Comparison of ENCODE assay signal across 1 cellular context in the genomic region with DNA sequence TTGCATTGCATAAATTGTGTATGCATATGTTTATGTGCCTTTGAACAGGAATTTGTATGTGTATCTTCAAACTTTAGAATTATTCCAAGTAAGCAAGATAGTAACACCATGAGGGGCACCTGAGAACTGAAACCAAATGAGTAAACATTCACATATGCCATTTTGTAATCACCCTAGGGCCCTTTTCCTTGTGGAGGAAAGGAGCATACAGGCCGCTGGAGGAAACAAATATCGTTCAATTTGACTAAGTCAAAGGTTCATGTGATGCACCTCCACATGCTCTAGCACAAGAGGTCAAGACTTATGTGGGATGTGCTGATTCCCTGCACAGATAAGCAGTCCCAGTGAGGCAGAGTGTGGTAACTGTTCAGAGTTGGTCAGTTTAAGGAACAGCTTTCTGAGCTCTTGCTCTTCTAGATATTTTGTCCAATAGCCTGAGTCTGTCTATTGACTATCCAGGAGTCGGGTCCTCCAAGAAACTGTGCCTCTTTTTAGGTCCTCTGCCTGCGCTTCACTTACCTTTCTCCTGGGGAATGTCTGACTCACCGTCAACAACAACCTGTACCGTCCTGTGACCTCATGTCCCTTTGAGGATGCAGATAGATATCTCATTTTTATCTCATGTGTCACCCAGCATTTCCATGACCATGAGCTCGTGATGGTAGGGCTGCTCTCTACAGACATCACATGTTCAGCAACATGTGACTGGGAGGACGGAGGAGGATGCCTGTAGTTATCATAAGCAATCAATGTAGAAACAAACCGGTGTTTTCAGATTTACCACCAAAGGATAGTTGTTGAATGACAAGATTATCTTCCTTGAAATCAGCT.
TF ChIP-seq lines count a peak whose summit lies in the region.

No MANE protein-coding gene starts in this region.

TF ChIP-seq in HepG2, 621 proteins besides CTCF, POLR2A, EP300 and RAD21 (continued from another document and continues in another):
- TF ChIP-seq, protein P1, sequence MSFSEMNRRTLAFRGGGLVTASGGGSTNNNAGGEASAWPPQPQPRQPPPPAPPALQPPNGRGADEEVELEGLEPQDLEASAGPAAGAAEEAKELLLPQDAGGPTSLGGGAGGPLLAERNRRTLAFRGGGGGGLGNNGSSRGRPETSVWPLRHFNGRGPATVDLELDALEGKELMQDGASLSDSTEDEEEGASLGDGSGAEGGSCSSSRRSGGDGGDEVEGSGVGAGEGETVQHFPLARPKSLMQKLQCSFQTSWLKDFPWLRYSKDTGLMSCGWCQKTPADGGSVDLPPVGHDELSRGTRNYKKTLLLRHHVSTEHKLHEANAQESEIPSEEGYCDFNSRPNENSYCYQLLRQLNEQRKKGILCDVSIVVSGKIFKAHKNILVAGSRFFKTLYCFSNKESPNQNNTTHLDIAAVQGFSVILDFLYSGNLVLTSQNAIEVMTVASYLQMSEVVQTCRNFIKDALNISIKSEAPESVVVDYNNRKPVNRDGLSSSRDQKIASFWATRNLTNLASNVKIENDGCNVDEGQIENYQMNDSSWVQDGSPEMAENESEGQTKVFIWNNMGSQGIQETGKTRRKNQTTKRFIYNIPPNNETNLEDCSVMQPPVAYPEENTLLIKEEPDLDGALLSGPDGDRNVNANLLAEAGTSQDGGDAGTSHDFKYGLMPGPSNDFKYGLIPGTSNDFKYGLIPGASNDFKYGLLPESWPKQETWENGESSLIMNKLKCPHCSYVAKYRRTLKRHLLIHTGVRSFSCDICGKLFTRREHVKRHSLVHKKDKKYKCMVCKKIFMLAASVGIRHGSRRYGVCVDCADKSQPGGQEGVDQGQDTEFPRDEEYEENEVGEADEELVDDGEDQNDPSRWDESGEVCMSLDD (CRISPR knock-in tag; IDR thresholded peaks at IDR 0.05; ENCODE audit: borderline replicate concordance) = no peak
- TF ChIP-seq PAF1 (CRISPR knock-in tag; IDR thresholded peaks at IDR 0.05) (no peak), ZNF260 (CRISPR knock-in tag; IDR thresholded peaks at IDR 0.05; ENCODE audit: borderline replicate concordance, low read depth) (no peak), HDAC2 (CRISPR knock-in tag; IDR thresholded peaks at IDR 0.05) (no peak), ZMAT3 (CRISPR knock-in tag; conservative IDR thresholded peaks at IDR 0.05) (no peak), ZNF17 (CRISPR knock-in tag; IDR thresholded peaks at IDR 0.05) (no peak), ZNF256 (CRISPR knock-in tag; conservative IDR thresholded peaks at IDR 0.05) (no peak), ZNF501 (CRISPR knock-in tag; IDR thresholded peaks at IDR 0.05) (no peak), RAD51 (IDR thresholded peaks at IDR 0.05; ENCODE audit: borderline replicate concordance) (peak; percentile 56; the same call in 1 of the 2 replicates), MAFK (conservative IDR thresholded peaks at IDR 0.05 in 1 of 2, IDR thresholded peaks at IDR 0.05 in 1 of 2; ENCODE audit: low read length in 2 of 2) (no peak), ZNF713 (CRISPR knock-in tag; IDR thresholded peaks at IDR 0.05) (no peak), NR1H2 (CRISPR knock-in tag; IDR thresholded peaks at IDR 0.05; ENCODE audit: borderline replicate concordance, low read depth) (no peak), MEIS2 (CRISPR knock-in tag; IDR thresholded peaks at IDR 0.05) (no peak), ARID2 (CRISPR knock-in tag; IDR thresholded peaks at IDR 0.05; ENCODE audit: borderline replicate concordance) (no peak), TCF7 (IDR thresholded peaks at IDR 0.05; ENCODE audit: low read depth) (no peak), MEIS1 (CRISPR knock-in tag; IDR thresholded peaks at IDR 0.05; ENCODE audit: borderline replicate concordance) (no peak), XRCC5 (optimal IDR thresholded peaks at IDR 0.05; ENCODE audit: low read length) (no peak), TEAD3 (CRISPR knock-in tag; optimal IDR thresholded peaks at IDR 0.05; ENCODE audit: borderline replicate concordance) (peak; percentile 53), ATM (IDR thresholded peaks at IDR 0.05; ENCODE audit: borderline replicate concordance) (no peak), ZNF781 (CRISPR knock-in tag; IDR thresholded peaks at IDR 0.05; ENCODE audit: borderline replicate concordance, not compliant biosample characterization) (no peak), BHLHE40 (IDR thresholded peaks at IDR 0.05; ENCODE audit: low read length) (0 out of 2 replicates have a peak, but pooled peaks have one; percentile 37)
- TF ChIP-seq, protein P2, sequence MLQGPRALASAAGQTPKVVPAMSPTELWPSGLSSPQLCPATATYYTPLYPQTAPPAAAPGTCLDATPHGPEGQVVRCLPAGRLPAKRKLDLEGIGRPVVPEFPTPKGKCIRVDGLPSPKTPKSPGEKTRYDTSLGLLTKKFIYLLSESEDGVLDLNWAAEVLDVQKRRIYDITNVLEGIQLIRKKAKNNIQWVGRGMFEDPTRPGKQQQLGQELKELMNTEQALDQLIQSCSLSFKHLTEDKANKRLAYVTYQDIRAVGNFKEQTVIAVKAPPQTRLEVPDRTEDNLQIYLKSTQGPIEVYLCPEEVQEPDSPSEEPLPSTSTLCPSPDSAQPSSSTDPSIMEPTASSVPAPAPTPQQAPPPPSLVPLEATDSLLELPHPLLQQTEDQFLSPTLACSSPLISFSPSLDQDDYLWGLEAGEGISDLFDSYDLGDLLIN (CRISPR knock-in tag; IDR thresholded peaks at IDR 0.05; ENCODE audit: borderline replicate concordance) = no peak
- TF ChIP-seq, protein P3, sequence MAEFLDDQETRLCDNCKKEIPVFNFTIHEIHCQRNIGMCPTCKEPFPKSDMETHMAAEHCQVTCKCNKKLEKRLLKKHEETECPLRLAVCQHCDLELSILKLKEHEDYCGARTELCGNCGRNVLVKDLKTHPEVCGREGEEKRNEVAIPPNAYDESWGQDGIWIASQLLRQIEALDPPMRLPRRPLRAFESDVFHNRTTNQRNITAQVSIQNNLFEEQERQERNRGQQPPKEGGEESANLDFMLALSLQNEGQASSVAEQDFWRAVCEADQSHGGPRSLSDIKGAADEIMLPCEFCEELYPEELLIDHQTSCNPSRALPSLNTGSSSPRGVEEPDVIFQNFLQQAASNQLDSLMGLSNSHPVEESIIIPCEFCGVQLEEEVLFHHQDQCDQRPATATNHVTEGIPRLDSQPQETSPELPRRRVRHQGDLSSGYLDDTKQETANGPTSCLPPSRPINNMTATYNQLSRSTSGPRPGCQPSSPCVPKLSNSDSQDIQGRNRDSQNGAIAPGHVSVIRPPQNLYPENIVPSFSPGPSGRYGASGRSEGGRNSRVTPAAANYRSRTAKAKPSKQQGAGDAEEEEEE (CRISPR knock-in tag; IDR thresholded peaks at IDR 0.05; ENCODE audit: borderline replicate concordance) = no peak
- TF ChIP-seq, protein P4, sequence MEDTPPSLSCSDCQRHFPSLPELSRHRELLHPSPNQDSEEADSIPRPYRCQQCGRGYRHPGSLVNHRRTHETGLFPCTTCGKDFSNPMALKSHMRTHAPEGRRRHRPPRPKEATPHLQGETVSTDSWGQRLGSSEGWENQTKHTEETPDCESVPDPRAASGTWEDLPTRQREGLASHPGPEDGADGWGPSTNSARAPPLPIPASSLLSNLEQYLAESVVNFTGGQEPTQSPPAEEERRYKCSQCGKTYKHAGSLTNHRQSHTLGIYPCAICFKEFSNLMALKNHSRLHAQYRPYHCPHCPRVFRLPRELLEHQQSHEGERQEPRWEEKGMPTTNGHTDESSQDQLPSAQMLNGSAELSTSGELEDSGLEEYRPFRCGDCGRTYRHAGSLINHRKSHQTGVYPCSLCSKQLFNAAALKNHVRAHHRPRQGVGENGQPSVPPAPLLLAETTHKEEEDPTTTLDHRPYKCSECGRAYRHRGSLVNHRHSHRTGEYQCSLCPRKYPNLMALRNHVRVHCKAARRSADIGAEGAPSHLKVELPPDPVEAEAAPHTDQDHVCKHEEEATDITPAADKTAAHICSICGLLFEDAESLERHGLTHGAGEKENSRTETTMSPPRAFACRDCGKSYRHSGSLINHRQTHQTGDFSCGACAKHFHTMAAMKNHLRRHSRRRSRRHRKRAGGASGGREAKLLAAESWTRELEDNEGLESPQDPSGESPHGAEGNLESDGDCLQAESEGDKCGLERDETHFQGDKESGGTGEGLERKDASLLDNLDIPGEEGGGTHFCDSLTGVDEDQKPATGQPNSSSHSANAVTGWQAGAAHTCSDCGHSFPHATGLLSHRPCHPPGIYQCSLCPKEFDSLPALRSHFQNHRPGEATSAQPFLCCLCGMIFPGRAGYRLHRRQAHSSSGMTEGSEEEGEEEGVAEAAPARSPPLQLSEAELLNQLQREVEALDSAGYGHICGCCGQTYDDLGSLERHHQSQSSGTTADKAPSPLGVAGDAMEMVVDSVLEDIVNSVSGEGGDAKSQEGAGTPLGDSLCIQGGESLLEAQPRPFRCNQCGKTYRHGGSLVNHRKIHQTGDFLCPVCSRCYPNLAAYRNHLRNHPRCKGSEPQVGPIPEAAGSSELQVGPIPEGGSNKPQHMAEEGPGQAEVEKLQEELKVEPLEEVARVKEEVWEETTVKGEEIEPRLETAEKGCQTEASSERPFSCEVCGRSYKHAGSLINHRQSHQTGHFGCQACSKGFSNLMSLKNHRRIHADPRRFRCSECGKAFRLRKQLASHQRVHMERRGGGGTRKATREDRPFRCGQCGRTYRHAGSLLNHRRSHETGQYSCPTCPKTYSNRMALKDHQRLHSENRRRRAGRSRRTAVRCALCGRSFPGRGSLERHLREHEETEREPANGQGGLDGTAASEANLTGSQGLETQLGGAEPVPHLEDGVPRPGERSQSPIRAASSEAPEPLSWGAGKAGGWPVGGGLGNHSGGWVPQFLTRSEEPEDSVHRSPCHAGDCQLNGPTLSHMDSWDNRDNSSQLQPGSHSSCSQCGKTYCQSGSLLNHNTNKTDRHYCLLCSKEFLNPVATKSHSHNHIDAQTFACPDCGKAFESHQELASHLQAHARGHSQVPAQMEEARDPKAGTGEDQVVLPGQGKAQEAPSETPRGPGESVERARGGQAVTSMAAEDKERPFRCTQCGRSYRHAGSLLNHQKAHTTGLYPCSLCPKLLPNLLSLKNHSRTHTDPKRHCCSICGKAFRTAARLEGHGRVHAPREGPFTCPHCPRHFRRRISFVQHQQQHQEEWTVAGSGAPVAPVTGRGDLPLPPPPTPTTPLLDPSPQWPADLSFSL (CRISPR knock-in tag; IDR thresholded peaks at IDR 0.05) = no peak
- TF ChIP-seq, protein P5, sequence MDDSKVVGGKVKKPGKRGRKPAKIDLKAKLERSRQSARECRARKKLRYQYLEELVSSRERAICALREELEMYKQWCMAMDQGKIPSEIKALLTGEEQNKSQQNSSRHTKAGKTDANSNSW (CRISPR knock-in tag; IDR thresholded peaks at IDR 0.05; ENCODE audit: borderline replicate concordance) = no peak
- TF ChIP-seq, protein P6, sequence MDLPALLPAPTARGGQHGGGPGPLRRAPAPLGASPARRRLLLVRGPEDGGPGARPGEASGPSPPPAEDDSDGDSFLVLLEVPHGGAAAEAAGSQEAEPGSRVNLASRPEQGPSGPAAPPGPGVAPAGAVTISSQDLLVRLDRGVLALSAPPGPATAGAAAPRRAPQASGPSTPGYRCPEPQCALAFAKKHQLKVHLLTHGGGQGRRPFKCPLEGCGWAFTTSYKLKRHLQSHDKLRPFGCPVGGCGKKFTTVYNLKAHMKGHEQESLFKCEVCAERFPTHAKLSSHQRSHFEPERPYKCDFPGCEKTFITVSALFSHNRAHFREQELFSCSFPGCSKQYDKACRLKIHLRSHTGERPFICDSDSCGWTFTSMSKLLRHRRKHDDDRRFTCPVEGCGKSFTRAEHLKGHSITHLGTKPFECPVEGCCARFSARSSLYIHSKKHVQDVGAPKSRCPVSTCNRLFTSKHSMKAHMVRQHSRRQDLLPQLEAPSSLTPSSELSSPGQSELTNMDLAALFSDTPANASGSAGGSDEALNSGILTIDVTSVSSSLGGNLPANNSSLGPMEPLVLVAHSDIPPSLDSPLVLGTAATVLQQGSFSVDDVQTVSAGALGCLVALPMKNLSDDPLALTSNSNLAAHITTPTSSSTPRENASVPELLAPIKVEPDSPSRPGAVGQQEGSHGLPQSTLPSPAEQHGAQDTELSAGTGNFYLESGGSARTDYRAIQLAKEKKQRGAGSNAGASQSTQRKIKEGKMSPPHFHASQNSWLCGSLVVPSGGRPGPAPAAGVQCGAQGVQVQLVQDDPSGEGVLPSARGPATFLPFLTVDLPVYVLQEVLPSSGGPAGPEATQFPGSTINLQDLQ (CRISPR knock-in tag; IDR thresholded peaks at IDR 0.05) = no peak
- TF ChIP-seq, protein P7, sequence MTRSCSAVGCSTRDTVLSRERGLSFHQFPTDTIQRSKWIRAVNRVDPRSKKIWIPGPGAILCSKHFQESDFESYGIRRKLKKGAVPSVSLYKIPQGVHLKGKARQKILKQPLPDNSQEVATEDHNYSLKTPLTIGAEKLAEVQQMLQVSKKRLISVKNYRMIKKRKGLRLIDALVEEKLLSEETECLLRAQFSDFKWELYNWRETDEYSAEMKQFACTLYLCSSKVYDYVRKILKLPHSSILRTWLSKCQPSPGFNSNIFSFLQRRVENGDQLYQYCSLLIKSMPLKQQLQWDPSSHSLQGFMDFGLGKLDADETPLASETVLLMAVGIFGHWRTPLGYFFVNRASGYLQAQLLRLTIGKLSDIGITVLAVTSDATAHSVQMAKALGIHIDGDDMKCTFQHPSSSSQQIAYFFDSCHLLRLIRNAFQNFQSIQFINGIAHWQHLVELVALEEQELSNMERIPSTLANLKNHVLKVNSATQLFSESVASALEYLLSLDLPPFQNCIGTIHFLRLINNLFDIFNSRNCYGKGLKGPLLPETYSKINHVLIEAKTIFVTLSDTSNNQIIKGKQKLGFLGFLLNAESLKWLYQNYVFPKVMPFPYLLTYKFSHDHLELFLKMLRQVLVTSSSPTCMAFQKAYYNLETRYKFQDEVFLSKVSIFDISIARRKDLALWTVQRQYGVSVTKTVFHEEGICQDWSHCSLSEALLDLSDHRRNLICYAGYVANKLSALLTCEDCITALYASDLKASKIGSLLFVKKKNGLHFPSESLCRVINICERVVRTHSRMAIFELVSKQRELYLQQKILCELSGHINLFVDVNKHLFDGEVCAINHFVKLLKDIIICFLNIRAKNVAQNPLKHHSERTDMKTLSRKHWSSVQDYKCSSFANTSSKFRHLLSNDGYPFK (CRISPR knock-in tag; IDR thresholded peaks at IDR 0.05; ENCODE audit: borderline replicate concordance) = no peak
- TF ChIP-seq, protein P8, sequence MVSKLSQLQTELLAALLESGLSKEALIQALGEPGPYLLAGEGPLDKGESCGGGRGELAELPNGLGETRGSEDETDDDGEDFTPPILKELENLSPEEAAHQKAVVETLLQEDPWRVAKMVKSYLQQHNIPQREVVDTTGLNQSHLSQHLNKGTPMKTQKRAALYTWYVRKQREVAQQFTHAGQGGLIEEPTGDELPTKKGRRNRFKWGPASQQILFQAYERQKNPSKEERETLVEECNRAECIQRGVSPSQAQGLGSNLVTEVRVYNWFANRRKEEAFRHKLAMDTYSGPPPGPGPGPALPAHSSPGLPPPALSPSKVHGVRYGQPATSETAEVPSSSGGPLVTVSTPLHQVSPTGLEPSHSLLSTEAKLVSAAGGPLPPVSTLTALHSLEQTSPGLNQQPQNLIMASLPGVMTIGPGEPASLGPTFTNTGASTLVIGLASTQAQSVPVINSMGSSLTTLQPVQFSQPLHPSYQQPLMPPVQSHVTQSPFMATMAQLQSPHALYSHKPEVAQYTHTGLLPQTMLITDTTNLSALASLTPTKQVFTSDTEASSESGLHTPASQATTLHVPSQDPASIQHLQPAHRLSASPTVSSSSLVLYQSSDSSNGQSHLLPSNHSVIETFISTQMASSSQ (IDR thresholded peaks at IDR 0.05; ENCODE audit: low read depth) = no peak
- TF ChIP-seq, protein P8 (CRISPR knock-in tag; IDR thresholded peaks at IDR 0.05; ENCODE audit: borderline replicate concordance) = no peak
